Comparison of ENCODE assay signal across 1 cellular context in genomic region chr11:720017-720641, GRCh38.
TF ChIP-seq lines count a peak whose summit lies in the region.

No MANE protein-coding gene starts in this region.

TF ChIP-seq in GM23338, 12 proteins besides CTCF, POLR2A, EP300 and RAD21:
- TF ChIP-seq ZNF462 (CRISPR knock-in tag; IDR thresholded peaks at IDR 0.05) (no peak), NANOG (IDR thresholded peaks at IDR 0.05; ENCODE audit: borderline replicate concordance) (no peak), ETS1 (IDR thresholded peaks at IDR 0.05) (no peak), EZH2phosphoT487 (IDR thresholded peaks at IDR 0.05; ENCODE audit: unreplicated experiment) (no peak), EZH2 (IDR thresholded peaks at IDR 0.05; ENCODE audit: low read depth, unreplicated experiment) (no peak), ZNF331 (CRISPR knock-in tag; IDR thresholded peaks at IDR 0.05; ENCODE audit: low read depth) (no peak), JUNB (IDR thresholded peaks at IDR 0.05; ENCODE audit: unreplicated experiment) (no peak), STAT1 (IDR thresholded peaks at IDR 0.05; ENCODE audit: unreplicated experiment) (no peak), ZNF114 (CRISPR knock-in tag; IDR thresholded peaks at IDR 0.05) (no peak), POLR2AphosphoS5 (IDR thresholded peaks at IDR 0.05; ENCODE audit: low read depth) (no peak), CREB1 (CRISPR knock-in tag; IDR thresholded peaks at IDR 0.05; ENCODE audit: low read depth) (no peak), REST (IDR thresholded peaks at IDR 0.05; ENCODE audit: unreplicated experiment) (no peak)
TF ChIP-seq in GM23338: peak in this region for 0.
